In genomic region chr2:32910883-32911598, GRCh38 we compare ENCODE assay signal across 14 cellular contexts. TPM values are rescaled to one million over a fixed set of nuclear protein-coding genes. Genes with fewer than 3 reads are reported as not detected.
DNase-seq lines count a peak whose midpoint lies in the region; ATAC-seq and TF ChIP-seq lines count a peak whose summit lies in the region.
"Had no signal": no experiment of that assay in that cellular context is flagged by ENCODE, and none has a peak within 500 bp of the region (broad histone marks: within the 10 kb centered on the region; RNA-seq: fewer than 3 reads in every experiment).

No MANE protein-coding gene starts in this region.

- WGBS in endodermal cell (ENCODE audit: insufficient coverage in 1 of 2, insufficient read length in 1 of 2), 2 experiments: 82 to 91% methylated on average over 5 to 8 of the region's 8 CpGs

- no peaks in the 10 kb centered on the region for H3K4me1 ChIP-seq in endodermal cell (ENCODE audit: control insufficient read depth, insufficient read depth, low read length)

- H3K36me3 ChIP-seq in endodermal cell (ENCODE audit: control insufficient read depth, insufficient read depth, low read length): no peaks in the 10 kb centered on the region
- H3K36me3 ChIP-seq: brain microvascular endothelial cell had no signal

- peaks cover under 1% of the 10 kb centered on the region for H3K9me3 Mint-ChIP-seq in endodermal cell
- H3K9me3 Mint-ChIP-seq in activated naive CD8-positive, alpha-beta T cell treated with anti-CD3 and anti-CD28 coated beads, Interleukin-2, amount 50 U/mL, for 24 hours: no peaks in the 10 kb centered on the region
- H3K9me3 Mint-ChIP-seq: stimulated activated naive CD8-positive, alpha-beta T cell treated with anti-CD3 and anti-CD28 coated beads, Interleukin-15, amount 100 ng/mL, for 72 hours; T-helper 1 cell treated with Interleukin-12 subunit alpha and Interleukin-12 subunit beta and Interleukin-4 antibody, amounts not matched to agents 30 μg/mL and 1 μg/mL, for 36 hours had no signal

- no peaks in the 10 kb centered on the region for H3K36me3 Mint-ChIP-seq in endodermal cell (ENCODE audit: low read depth)
- no peaks in the 10 kb centered on the region for H3K36me3 Mint-ChIP-seq in activated naive CD8-positive, alpha-beta T cell treated with anti-CD3 and anti-CD28 coated beads, Interleukin-2, amount 50 U/mL, for 24 hours (ENCODE audit: low read depth)

- no peak overlapping the region for H3K4me3 ChIP-seq in endodermal cell (ENCODE audit: low read length)

- peak; percentile 85 for ATAC-seq in GM19025 (IDR thresholded peaks at IDR 0.05; ENCODE audit: low read depth, unreplicated experiment)
- ATAC-seq in HG02571 (IDR thresholded peaks at IDR 0.05; ENCODE audit: unreplicated experiment): peak; percentile 93
- ATAC-seq in HG03432 (IDR thresholded peaks at IDR 0.05; ENCODE audit: unreplicated experiment): peak; percentile 96
- ATAC-seq in activated naive CD8-positive, alpha-beta T cell treated with anti-CD3 and anti-CD28 coated beads, Interleukin-2, amount 50 U/mL, for 24 hours: no peak
- ATAC-seq: stimulated activated naive CD8-positive, alpha-beta T cell treated with anti-CD3 and anti-CD28 coated beads, Interleukin-15, amount 100 ng/mL, for 72 hours had no signal

- no peak overlapping the region for H3K9ac ChIP-seq in endodermal cell (ENCODE audit: extremely low read depth, low read length, poor library complexity, severe bottlenecking)

- no peak overlapping the region for H3K4me3 Mint-ChIP-seq in endodermal cell
- no peak overlapping the region for H3K4me3 Mint-ChIP-seq in activated naive CD8-positive, alpha-beta T cell treated with anti-CD3 and anti-CD28 coated beads, Interleukin-2, amount 50 U/mL, for 24 hours
- H3K4me3 Mint-ChIP-seq: stimulated activated naive CD8-positive, alpha-beta T cell treated with anti-CD3 and anti-CD28 coated beads, Interleukin-15, amount 100 ng/mL, for 72 hours; T-helper 1 cell treated with Interleukin-12 subunit alpha and Interleukin-12 subunit beta and Interleukin-4 antibody, amounts not matched to agents 30 μg/mL and 1 μg/mL, for 36 hours had no signal

- no peak overlapping the region for H3K27ac Mint-ChIP-seq in endodermal cell
- no peak overlapping the region for H3K27ac Mint-ChIP-seq in activated naive CD8-positive, alpha-beta T cell treated with anti-CD3 and anti-CD28 coated beads, Interleukin-2, amount 50 U/mL, for 24 hours
- H3K27ac Mint-ChIP-seq: stimulated activated naive CD8-positive, alpha-beta T cell treated with anti-CD3 and anti-CD28 coated beads, Interleukin-15, amount 100 ng/mL, for 72 hours; T-helper 1 cell treated with Interleukin-12 subunit alpha and Interleukin-12 subunit beta and Interleukin-4 antibody, amounts not matched to agents 30 μg/mL and 1 μg/mL, for 36 hours had no signal

- H3K27me3 Mint-ChIP-seq in endodermal cell (ENCODE audit: insufficient read depth): no peaks in the 10 kb centered on the region
- no peaks in the 10 kb centered on the region for H3K27me3 Mint-ChIP-seq in activated naive CD8-positive, alpha-beta T cell treated with anti-CD3 and anti-CD28 coated beads, Interleukin-2, amount 50 U/mL, for 24 hours
- H3K27me3 Mint-ChIP-seq: stimulated activated naive CD8-positive, alpha-beta T cell treated with anti-CD3 and anti-CD28 coated beads, Interleukin-15, amount 100 ng/mL, for 72 hours had no signal

- H3K27ac ChIP-seq in endodermal cell (ENCODE audit: low read depth, low read length): peak overlapping the region; percentile 55
- H3K27ac ChIP-seq: brain microvascular endothelial cell had no signal

- no peak for DNase-seq in endodermal cell
- no peak for DNase-seq in activated naive CD8-positive, alpha-beta T cell treated with anti-CD3 and anti-CD28 coated beads, Interleukin-2, amount 50 U/mL, for 24 hours
- no peak for DNase-seq in activated naive CD4-positive, alpha-beta T cell treated with Interleukin-2 at 50 U/mL for 16 hours
- no peak for DNase-seq in cortex of kidney (lab: John Stamatoyannopoulos, UW)
- DNase-seq in NCI-H1105 (lab: John Stamatoyannopoulos, UW): no peak
- DNase-seq: brain microvascular endothelial cell; erythroblast; KG1; NCI-H524 treated with DMSO at 0.1 percent for 48 hours; stimulated activated naive CD8-positive, alpha-beta T cell treated with anti-CD3 and anti-CD28 coated beads, Interleukin-15, amount 100 ng/mL, for 72 hours had no signal

- no peaks in the 10 kb centered on the region for H3K27me3 ChIP-seq in endodermal cell (ENCODE audit: control insufficient read depth, insufficient read depth, low read length, poor library complexity, severe bottlenecking)
- H3K27me3 ChIP-seq: brain microvascular endothelial cell had no signal

- no peak for TF ChIP-seq CTCF in endodermal cell (conservative IDR thresholded peaks at IDR 0.05)

- no peaks in the 10 kb centered on the region for H3K4me1 Mint-ChIP-seq in endodermal cell
- H3K4me1 Mint-ChIP-seq in activated naive CD8-positive, alpha-beta T cell treated with anti-CD3 and anti-CD28 coated beads, Interleukin-2, amount 50 U/mL, for 24 hours: no peaks in the 10 kb centered on the region
- H3K4me1 Mint-ChIP-seq: stimulated activated naive CD8-positive, alpha-beta T cell treated with anti-CD3 and anti-CD28 coated beads, Interleukin-15, amount 100 ng/mL, for 72 hours had no signal

- no peaks in the 10 kb centered on the region for H3K9me3 ChIP-seq in endodermal cell (ENCODE audit: control insufficient read depth, low read length)

RNA-seq across cellular contexts. Expression of gene LTBP1, which starts 35.7 kb away (rescaled TPM):
- 10 to 100 TPM; 43.2 to 43.4 TPM for total RNA-seq in endodermal cell
- polyA plus RNA-seq in endodermal cell (2013, experiment 1 of 2): 41.9 TPM
- 41.9 TPM for polyA plus RNA-seq in endodermal cell (2013, experiment 2 of 2)
